13 cellular contexts compared by ENCODE assay signal in the genomic region with DNA sequence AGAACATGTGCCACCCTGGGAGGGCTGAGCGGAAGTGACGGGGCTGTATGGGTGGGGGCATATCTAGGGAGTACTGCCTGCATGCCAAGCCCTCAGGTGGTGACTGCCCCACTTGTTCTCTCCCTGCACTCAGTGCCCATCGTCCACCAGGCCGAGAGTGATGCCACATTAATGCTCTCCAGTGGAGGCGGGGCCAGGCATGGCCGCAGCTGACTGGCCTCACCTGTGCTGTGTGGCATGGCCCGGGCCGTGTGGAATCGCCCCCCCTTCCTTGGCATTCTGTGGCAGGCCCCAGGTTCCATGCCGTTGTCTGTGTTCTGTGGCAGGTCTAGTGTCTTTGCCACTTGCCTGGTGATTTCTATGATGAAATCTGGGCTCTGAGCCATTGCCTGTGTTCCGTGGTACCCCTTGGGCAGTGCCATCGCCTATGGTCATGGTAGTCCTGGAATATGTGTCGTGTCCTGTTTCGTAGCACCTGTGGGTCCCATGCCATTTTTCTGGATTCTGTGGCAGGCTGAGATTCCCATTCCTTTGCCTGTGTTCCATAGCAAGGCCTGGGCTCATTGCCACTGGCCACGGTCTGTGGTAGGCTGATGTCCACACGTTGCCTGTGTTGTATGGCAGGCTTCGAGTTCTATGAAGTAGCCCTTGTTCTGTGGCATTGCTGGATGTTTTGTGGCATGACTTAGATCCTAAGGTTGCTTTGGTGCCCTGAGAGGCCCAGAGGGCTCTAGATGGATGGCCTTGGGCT.
"Had no signal": no experiment of that assay in that cellular context is flagged by ENCODE, and none has a peak within 500 bp of the region (broad histone marks: within the 10 kb centered on the region; RNA-seq: fewer than 3 reads in every experiment).

No MANE protein-coding gene starts in this region.

- H3K9ac ChIP-seq: SK-N-SH had no signal

- H3K9me3 Mint-ChIP-seq: effector memory CD8-positive, alpha-beta T cell had no signal

- H3K4me2 ChIP-seq: SK-N-SH had no signal

- H3K4me3 Mint-ChIP-seq: effector memory CD8-positive, alpha-beta T cell had no signal

- H3K4me3 ChIP-seq: left lung, prostate gland, tibial nerve had no signal

- H3K9me3 ChIP-seq: left lung, prostate gland, SK-N-SH, tibial nerve had no signal

- H3K27ac ChIP-seq: epithelial cell of prostate, left lung, prostate gland, tibial nerve had no signal

- H3K27ac Mint-ChIP-seq: effector memory CD8-positive, alpha-beta T cell had no signal

- DNase-seq: activated CD4-positive, alpha-beta T cell treated with anti-CD3 and anti-CD28 coated beads for 4 hours; activated naive CD4-positive, alpha-beta T cell treated with Interleukin-2 at 50 U/mL for 16 hours; central memory CD4-positive, alpha-beta T cell; effector memory CD8-positive, alpha-beta T cell; glutamatergic neuron; SK-N-SH; stimulated activated CD4-positive, alpha-beta T cell treated with anti-CD3 and anti-CD28 coated beads, Interleukin-15, amount 100 ng/mL, for 24 hours; stimulated activated CD4-positive, alpha-beta T cell treated with anti-CD3 and anti-CD28 coated beads, Interleukin-4, amount 100 ng/mL, for 24 hours; T-helper 1 cell had no signal

- H3K36me3 ChIP-seq: left lung, prostate gland had no signal

- H3K27me3 ChIP-seq: tibial nerve had no signal

- H3K4me1 ChIP-seq: left lung, prostate gland had no signal

- ATAC-seq: effector memory CD8-positive, alpha-beta T cell; left lung had no signal
